ENCODE assay signal across 26 cellular contexts in genomic region chr13:94331281-94331680, GRCh38.
"Had no signal": no experiment of that assay in that cellular context is flagged by ENCODE, and none has a peak within 500 bp of the region (broad histone marks: within the 10 kb centered on the region; RNA-seq: fewer than 3 reads in every experiment).

No MANE protein-coding gene starts in this region.

- H3K9me3 Mint-ChIP-seq: neural progenitor cell had no signal

- H3K4me3 Mint-ChIP-seq: activated naive CD4-positive, alpha-beta T cell treated with anti-CD3 and anti-CD28 coated beads, Interleukin-2, amount 10 ng/mL, durations not matched to agents 7 days and 5 days; activated T-helper 1 cell treated with anti-CD3 and anti-CD28 coated beads, Interleukin-12 subunit alpha, Interleukin-12 subunit beta, Interleukin-2, Interleukin-4 antibody, amounts not matched to agents 30 ng/mL and 10 ng/mL and 1 ng/mL, durations not matched to agents 14 hours and 24 hours and 36 hours; neural progenitor cell; stimulated activated effector memory CD8-positive, alpha-beta T cell treated with anti-CD3 and anti-CD28 coated beads, Interleukin-12 subunit alpha, Interleukin-12 subunit beta, amount 100 ng/mL, for 72 hours; stimulated activated naive CD8-positive, alpha-beta T cell treated with anti-CD3 and anti-CD28 coated beads, Interleukin-15, Interleukin-2, amounts not matched to agents 100 ng/mL and 50 ng/mL, for 24 hours; type B pancreatic cell had no signal

- DNase-seq: activated CD4-positive, alpha-beta T cell treated with anti-CD3 and anti-CD28 coated beads for 48 hours; activated CD4-positive, alpha-beta T cell treated with anti-CD3 and anti-CD28 coated beads, Interleukin-2, amount 50 U/mL, for 48 hours; activated CD8-positive, alpha-beta memory T cell treated with anti-CD3 and anti-CD28 coated beads for 24 hours; activated effector memory CD4-positive, alpha-beta T cell treated with anti-CD3 and anti-CD28 coated beads, Interleukin-2, amount 50 U/mL, for 16 hours; activated naive CD4-positive, alpha-beta T cell treated with anti-CD3 and anti-CD28 coated beads, Interleukin-2, amount 10 ng/mL, durations not matched to agents 7 days and 5 days; amniotic stem cell; foreskin fibroblast; heart right ventricle; left lung; occipital lobe; right cardiac atrium; stimulated activated CD4-positive, alpha-beta T cell treated with anti-CD3 and anti-CD28 coated beads, Interleukin-4, amount 100 ng/mL, for 24 hours; T-helper 1 cell had no signal

- H3K27me3 Mint-ChIP-seq: type B pancreatic cell had no signal

- H3K9me3 ChIP-seq: heart right ventricle, left lung, thoracic aorta, vagina had no signal

- H3K27me3 ChIP-seq: heart right ventricle, left lung, neural progenitor cell, vagina had no signal

- H3K9ac ChIP-seq: neural progenitor cell had no signal

- H3K27ac Mint-ChIP-seq: activated naive CD4-positive, alpha-beta T cell treated with anti-CD3 and anti-CD28 coated beads, Interleukin-2, amount 10 ng/mL, durations not matched to agents 7 days and 5 days; activated T-helper 1 cell treated with anti-CD3 and anti-CD28 coated beads, Interleukin-12 subunit alpha, Interleukin-12 subunit beta, Interleukin-2, Interleukin-4 antibody, amounts not matched to agents 30 ng/mL and 10 ng/mL and 1 ng/mL, durations not matched to agents 14 hours and 24 hours and 36 hours; naive thymus-derived CD8-positive, alpha-beta T cell; neural progenitor cell; stimulated activated effector memory CD8-positive, alpha-beta T cell treated with anti-CD3 and anti-CD28 coated beads, Interleukin-12 subunit alpha, Interleukin-12 subunit beta, amount 100 ng/mL, for 72 hours; stimulated activated naive CD8-positive, alpha-beta T cell treated with anti-CD3 and anti-CD28 coated beads, Interleukin-15, Interleukin-2, amounts not matched to agents 100 ng/mL and 50 ng/mL, for 24 hours; type B pancreatic cell had no signal

- H3K4me2 ChIP-seq: neural progenitor cell had no signal

- H3K36me3 Mint-ChIP-seq: neural progenitor cell; stimulated activated effector memory CD8-positive, alpha-beta T cell treated with anti-CD3 and anti-CD28 coated beads, Interleukin-12 subunit alpha, Interleukin-12 subunit beta, amount 100 ng/mL, for 72 hours had no signal

- H3K36me3 ChIP-seq: heart right ventricle, left lung, neural progenitor cell, thoracic aorta, vagina had no signal

- H3K4me3 ChIP-seq: heart right ventricle, left lung, lung, neural progenitor cell, skin epidermis, thoracic aorta, vagina had no signal

- FAIRE-seq: endothelial cell of umbilical vein, islet of Langerhans had no signal

- H3K27ac ChIP-seq: left lung, neural progenitor cell, skin epidermis, thoracic aorta, vagina, VCaP had no signal

- H2AFZ ChIP-seq: neural progenitor cell had no signal
